ENCODE assay signal across 1 cellular context in the genomic region with DNA sequence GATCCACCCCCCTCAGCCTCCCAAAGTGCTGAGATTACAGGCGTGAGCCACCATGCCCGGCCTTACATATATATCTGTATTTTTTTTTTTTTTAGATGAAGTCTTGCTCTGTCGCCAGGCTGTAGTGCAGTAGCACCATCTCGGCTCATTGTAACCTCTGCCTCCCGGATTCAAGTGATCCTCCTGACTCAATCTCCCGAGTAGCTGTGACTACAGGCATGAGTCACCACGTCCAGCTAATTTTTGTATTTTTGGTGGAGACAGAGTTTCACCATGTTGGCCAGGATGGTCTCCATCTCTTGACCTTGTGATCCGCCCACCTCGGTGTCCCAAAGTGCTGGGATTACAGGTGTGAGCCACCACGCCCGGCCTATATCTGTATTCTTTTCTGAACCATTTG.
TF ChIP-seq lines count a peak whose summit lies in the region.
"Not testable (repeated sequence)": the region's sequence is repeated elsewhere in the genome, so short reads cannot be mapped to it uniquely, and the experiment has no call there.

No MANE protein-coding gene starts in this region.

TF ChIP-seq in K562, 482 proteins besides CTCF, POLR2A, EP300 and RAD21:
- TF ChIP-seq FOSL1 (tag; conservative IDR thresholded peaks at IDR 0.05) (peak; percentile 49), JUND (IDR thresholded peaks at IDR 0.05; ENCODE audit: borderline replicate concordance, low read depth, low read length) (peak; percentile 22; the same call in 1 of the 2 replicates)
- TF ChIP-seq, protein P1, sequence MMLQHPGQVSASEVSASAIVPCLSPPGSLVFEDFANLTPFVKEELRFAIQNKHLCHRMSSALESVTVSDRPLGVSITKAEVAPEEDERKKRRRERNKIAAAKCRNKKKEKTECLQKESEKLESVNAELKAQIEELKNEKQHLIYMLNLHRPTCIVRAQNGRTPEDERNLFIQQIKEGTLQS (IDR thresholded peaks at IDR 0.05), result peak; percentile 75
- TF ChIP-seq, protein P1 (CRISPR knock-in tag; conservative IDR thresholded peaks at IDR 0.05), result not testable (repeated sequence)
- not testable (repeated sequence) for TF ChIP-seq JUND (tag; IDR thresholded peaks at IDR 0.05; ENCODE audit: borderline replicate concordance, low read depth, low read length)
